Comparison of ENCODE assay signal across 8 cellular contexts in the genomic region with DNA sequence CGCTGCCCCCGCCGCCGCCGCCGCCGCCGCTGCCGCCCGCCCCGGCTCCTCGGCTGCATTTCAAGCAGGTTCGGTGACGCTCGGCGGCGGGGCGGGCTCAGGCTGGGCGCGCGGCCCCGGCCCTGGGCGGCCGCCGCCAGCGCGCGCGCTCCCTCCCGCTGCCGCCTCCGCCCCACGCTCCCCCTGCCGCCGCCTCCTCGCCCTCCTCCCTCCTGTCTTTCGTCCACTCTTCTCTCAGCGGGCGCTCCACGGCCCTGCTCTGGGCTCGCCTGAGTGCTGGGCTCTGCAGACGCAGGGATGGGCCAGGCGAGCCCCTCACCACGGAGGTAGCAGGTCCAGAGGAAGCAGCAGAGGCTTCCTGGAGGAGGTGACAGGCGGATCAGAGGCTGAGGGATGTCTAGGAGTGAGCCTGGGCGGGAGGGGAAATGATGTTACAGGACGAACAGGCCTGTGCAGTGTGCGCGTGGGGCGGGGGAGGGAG. TPM values are rescaled to one million over a fixed set of nuclear protein-coding genes. Genes with fewer than 3 reads are reported as not detected.
DNase-seq lines count a peak whose midpoint lies in the region; ATAC-seq and TF ChIP-seq lines count a peak whose summit lies in the region.

LRP8 (minus strand) TSS at position 62 of the 481 bp plus-strand sequence. CDS start 158 bp downstream, outside the sequence.

- DNase-seq in GM06990 (ENCODE audit: extremely low read depth, insufficient read length) (peak; percentile 85), NCI-H1105 (lab: John Stamatoyannopoulos, UW) (peak; percentile 64), T-helper 9 cell (peak; percentile 68), astrocyte of the hippocampus (ENCODE audit: low read depth, low spot score) (peak; percentile 89), hypothalamus (lab: John Stamatoyannopoulos, UW) (peak in 36 of 51 donors; percentile 17 to 81 (median 58))

- H3K9me3 ChIP-seq in HEK293 (ENCODE audit: control insufficient read depth, insufficient read depth, low read depth, low read length) (no peaks in the 10 kb centered on the region), skeletal muscle satellite cell (replicated peaks; ENCODE audit: low read length) (no peaks in the 10 kb centered on the region)

- CTCF ChIA-PET in HEK293 (lab: Yijun Ruan, JAX), result interaction anchor here (1.3 kb wide), 1 partner anchor 66 kb away, joined by 3 read pairs; no protein-coding TSS in a partner anchor

- POLR2A ChIA-PET in HEK293 (lab: Yijun Ruan, JAX), result no interaction called here

- no peaks in the 10 kb centered on the region for H3K27me3 ChIP-seq in GM06990 (replicated peaks; ENCODE audit: control insufficient read depth, insufficient read depth, low read length)
- H3K27me3 ChIP-seq in skeletal muscle satellite cell (ENCODE audit: control insufficient read depth, insufficient read depth, low read length), result no peaks in the 10 kb centered on the region

- H3K4me3 ChIP-seq in GM06990 (replicated peaks; ENCODE audit: low read depth, low read length) (peak within 1 kb of the TSS; percentile 92), HEK293 (ENCODE audit: low read depth, low read length) (peak within 1 kb of the TSS; percentile 57), skeletal muscle satellite cell (ENCODE audit: low read length) (peak within 1 kb of the TSS; percentile 76)

- H3K9ac ChIP-seq in skeletal muscle satellite cell (ENCODE audit: low read depth, low read length), result peak within 1 kb of the TSS; percentile 75

- no peak for ATAC-seq in HG03025 (IDR thresholded peaks at IDR 0.05; ENCODE audit: low FRiP score, unreplicated experiment)

- H3K4me2 ChIP-seq in skeletal muscle satellite cell (ENCODE audit: low read length), result peak within 1 kb of the TSS; percentile 97

- no peak for TF ChIP-seq CTCF in GM06990 (IDR thresholded peaks at IDR 0.05; ENCODE audit: insufficient read depth, low read length, poor library complexity, severe bottlenecking)
- no peak for TF ChIP-seq CTCF in HEK293 (tag by site-specific recombination; IDR thresholded peaks at IDR 0.05)

- H3K27ac ChIP-seq in HEK293 (ENCODE audit: extremely low read depth, low read depth, low read length), result peak within 1 kb of the TSS; percentile 62; the same call in 1 of the 2 replicates

- H3K36me3 ChIP-seq in GM06990 (ENCODE audit: control insufficient read depth, insufficient read depth, low read length) (peaks cover 9% of the 10 kb centered on the region), HEK293 (ENCODE audit: control insufficient read depth in 2 of 2, insufficient read depth in 1 of 2, low read length in 2 of 2) (peaks cover 0 to 26% of the 10 kb centered on the region in 2 experiments; a peak in 1 of 3 replicates), skeletal muscle satellite cell (ENCODE audit: insufficient read depth, low read length) (peaks cover 1% of the 10 kb centered on the region)

- H3K4me1 ChIP-seq in HEK293 (ENCODE audit: control insufficient read depth, insufficient read depth, low read length) (no peaks in the 10 kb centered on the region), skeletal muscle satellite cell (ENCODE audit: control insufficient read depth, insufficient read depth, low read length) (peaks cover 11% of the 10 kb centered on the region)

TF ChIP-seq in HEK293, 187 proteins besides CTCF, POLR2A, EP300 and RAD21 (continues in another document):
- TF ChIP-seq ZNF366 (tag by site-specific recombination; conservative IDR thresholded peaks at IDR 0.05) (0 out of 2 replicates have a peak, but pooled peaks have one; percentile 48), ZNF621 (tag by site-specific recombination; IDR thresholded peaks at IDR 0.05) (no peak), ZNF155 (tag by site-specific recombination; IDR thresholded peaks at IDR 0.05) (no peak), KLF9 (tag by site-specific recombination; IDR thresholded peaks at IDR 0.05; ENCODE audit: low read depth) (no peak), ZIC2 (tag by site-specific recombination; IDR thresholded peaks at IDR 0.05) (peak; percentile 43), ZNF292 (tag by site-specific recombination; IDR thresholded peaks at IDR 0.05; ENCODE audit: borderline replicate concordance, low read depth) (no peak), ZNF692 (tag by site-specific recombination; IDR thresholded peaks at IDR 0.05) (no peak), ZNF600 (tag by site-specific recombination; IDR thresholded peaks at IDR 0.05) (0 out of 2 replicates have a peak, but pooled peaks have one; percentile 10), ZBTB17 (tag by site-specific recombination; IDR thresholded peaks at IDR 0.05) (peak; percentile 88), ZBTB8A (tag by site-specific recombination; IDR thresholded peaks at IDR 0.05) (peak; percentile 40; the same call in 1 of the 2 replicates), SP3 (tag by site-specific recombination; IDR thresholded peaks at IDR 0.05) (peak; percentile 26; the same call in 1 of the 2 replicates), ZNF768 (tag by site-specific recombination; IDR thresholded peaks at IDR 0.05) (no peak), KLF1 (tag by site-specific recombination; IDR thresholded peaks at IDR 0.05) (peak; percentile 39; the same call in 1 of the 2 replicates), KLF8 (tag by site-specific recombination; IDR thresholded peaks at IDR 0.05) (peak; percentile 47; the same call in 1 of the 2 replicates), ZFP3 (tag by site-specific recombination; IDR thresholded peaks at IDR 0.05; ENCODE audit: low read depth) (peak; percentile 91), SP2 (tag by site-specific recombination; IDR thresholded peaks at IDR 0.05) (peak; percentile 65), FEZF1 (tag by site-specific recombination; IDR thresholded peaks at IDR 0.05) (no peak)
- TF ChIP-seq, protein P1, sequence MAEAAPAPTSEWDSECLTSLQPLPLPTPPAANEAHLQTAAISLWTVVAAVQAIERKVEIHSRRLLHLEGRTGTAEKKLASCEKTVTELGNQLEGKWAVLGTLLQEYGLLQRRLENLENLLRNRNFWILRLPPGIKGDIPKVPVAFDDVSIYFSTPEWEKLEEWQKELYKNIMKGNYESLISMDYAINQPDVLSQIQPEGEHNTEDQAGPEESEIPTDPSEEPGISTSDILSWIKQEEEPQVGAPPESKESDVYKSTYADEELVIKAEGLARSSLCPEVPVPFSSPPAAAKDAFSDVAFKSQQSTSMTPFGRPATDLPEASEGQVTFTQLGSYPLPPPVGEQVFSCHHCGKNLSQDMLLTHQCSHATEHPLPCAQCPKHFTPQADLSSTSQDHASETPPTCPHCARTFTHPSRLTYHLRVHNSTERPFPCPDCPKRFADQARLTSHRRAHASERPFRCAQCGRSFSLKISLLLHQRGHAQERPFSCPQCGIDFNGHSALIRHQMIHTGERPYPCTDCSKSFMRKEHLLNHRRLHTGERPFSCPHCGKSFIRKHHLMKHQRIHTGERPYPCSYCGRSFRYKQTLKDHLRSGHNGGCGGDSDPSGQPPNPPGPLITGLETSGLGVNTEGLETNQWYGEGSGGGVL (tag by site-specific recombination; IDR thresholded peaks at IDR 0.05), result peak; percentile 42; the same call in 1 of the 2 replicates
- TF ChIP-seq, protein P2, sequence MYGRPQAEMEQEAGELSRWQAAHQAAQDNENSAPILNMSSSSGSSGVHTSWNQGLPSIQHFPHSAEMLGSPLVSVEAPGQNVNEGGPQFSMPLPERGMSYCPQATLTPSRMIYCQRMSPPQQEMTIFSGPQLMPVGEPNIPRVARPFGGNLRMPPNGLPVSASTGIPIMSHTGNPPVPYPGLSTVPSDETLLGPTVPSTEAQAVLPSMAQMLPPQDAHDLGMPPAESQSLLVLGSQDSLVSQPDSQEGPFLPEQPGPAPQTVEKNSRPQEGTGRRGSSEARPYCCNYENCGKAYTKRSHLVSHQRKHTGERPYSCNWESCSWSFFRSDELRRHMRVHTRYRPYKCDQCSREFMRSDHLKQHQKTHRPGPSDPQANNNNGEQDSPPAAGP (tag by site-specific recombination; IDR thresholded peaks at IDR 0.05), result peak; percentile 66; the same call in 1 of the 2 replicates
- TF ChIP-seq, protein P3, sequence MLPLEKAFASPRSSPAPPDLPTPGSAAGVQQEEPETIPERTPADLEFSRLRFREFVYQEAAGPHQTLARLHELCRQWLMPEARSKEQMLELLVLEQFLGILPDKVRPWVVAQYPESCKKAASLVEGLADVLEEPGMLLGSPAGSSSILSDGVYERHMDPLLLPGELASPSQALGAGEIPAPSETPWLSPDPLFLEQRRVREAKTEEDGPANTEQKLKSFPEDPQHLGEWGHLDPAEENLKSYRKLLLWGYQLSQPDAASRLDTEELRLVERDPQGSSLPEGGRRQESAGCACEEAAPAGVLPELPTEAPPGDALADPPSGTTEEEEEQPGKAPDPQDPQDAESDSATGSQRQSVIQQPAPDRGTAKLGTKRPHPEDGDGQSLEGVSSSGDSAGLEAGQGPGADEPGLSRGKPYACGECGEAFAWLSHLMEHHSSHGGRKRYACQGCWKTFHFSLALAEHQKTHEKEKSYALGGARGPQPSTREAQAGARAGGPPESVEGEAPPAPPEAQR (tag by site-specific recombination; IDR thresholded peaks at IDR 0.05), result no peak

RNA-seq across cellular contexts. Expression of gene LRP8, which starts in this region (rescaled TPM):
- total RNA-seq in skeletal muscle satellite cell (2012; rRNA removed), result 27.9 and 28.6 TPM in 2 replicates
